20 cellular contexts compared by ENCODE assay signal in the genomic region with DNA sequence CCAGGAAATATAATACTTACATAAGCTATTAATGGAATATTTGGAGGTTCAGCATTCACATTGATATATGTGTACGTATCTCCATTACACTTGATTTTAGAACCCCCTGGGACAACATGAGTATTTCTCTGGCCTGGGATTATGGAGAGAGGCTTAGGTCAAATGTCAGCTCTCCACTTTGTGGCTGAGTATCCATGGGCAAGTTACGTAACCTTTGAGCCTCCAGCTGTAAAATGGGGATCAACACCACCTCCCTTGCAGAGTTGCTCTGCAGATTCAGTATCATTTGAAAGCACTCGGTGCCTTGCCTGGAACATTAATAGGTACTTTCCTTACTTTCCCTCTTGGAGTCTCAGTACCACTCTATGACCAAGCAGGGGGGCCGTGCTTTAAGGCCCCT. TPM values are rescaled to one million over a fixed set of nuclear protein-coding genes. Genes with fewer than 3 reads are reported as not detected.
"Had no signal": no experiment of that assay in that cellular context is flagged by ENCODE, and none has a peak within 500 bp of the region (broad histone marks: within the 10 kb centered on the region; RNA-seq: fewer than 3 reads in every experiment).

No MANE protein-coding gene starts in this region.

- H3K4me3 Mint-ChIP-seq: activated CD4-positive, alpha-beta T cell treated with anti-CD3 and anti-CD28 coated beads, Interleukin-2, amount 10 ng/mL, durations not matched to agents 7 days and 5 days; activated T-cell treated with anti-CD3 and anti-CD28 coated beads, Interleukin-2, amount 50 U/mL, for 72 hours; memory B cell; natural killer cell treated with Interleukin-12 subunit alpha and Interleukin-12 subunit beta and Interleukin-15 and Interleukin-18, amount 100 ng/mL, for 72 hours had no signal

- H3K4me3 ChIP-seq: cardiac muscle cell, dorsolateral prefrontal cortex, esophagus muscularis mucosa, left ventricle myocardium inferior, thoracic aorta, uterus had no signal

- H3K36me3 Mint-ChIP-seq: natural killer cell treated with Interleukin-12 subunit alpha and Interleukin-12 subunit beta and Interleukin-15 and Interleukin-18, amount 100 ng/mL, for 72 hours had no signal

- H3K9me3 Mint-ChIP-seq: activated CD4-positive, alpha-beta T cell treated with anti-CD3 and anti-CD28 coated beads, Interleukin-2, amount 10 ng/mL, durations not matched to agents 7 days and 5 days; activated naive CD4-positive, alpha-beta T cell treated with anti-CD3 and anti-CD28 coated beads, Interleukin-2, amount 50 U/mL, for 72 hours; activated T-cell treated with anti-CD3 and anti-CD28 coated beads, Interleukin-2, amount 50 U/mL, for 72 hours; memory B cell; natural killer cell treated with Interleukin-12 subunit alpha and Interleukin-12 subunit beta and Interleukin-15 and Interleukin-18, amount 100 ng/mL, for 72 hours had no signal

- H3K9me3 ChIP-seq: esophagus muscularis mucosa, left ventricle myocardium inferior, thoracic aorta, uterus had no signal

- H3K36me3 ChIP-seq: cardiac muscle cell, esophagus muscularis mucosa, left ventricle myocardium inferior, thoracic aorta, uterus had no signal

- DNase-seq: activated CD4-positive, alpha-beta T cell treated with anti-CD3 and anti-CD28 coated beads, Interleukin-2, amount 10 ng/mL, durations not matched to agents 7 days and 5 days; activated CD8-positive, alpha-beta memory T cell treated with anti-CD3 and anti-CD28 coated beads, Interleukin-2, amount 50 U/mL, for 48 hours; activated gamma-delta T cell; activated T-cell treated with anti-CD3 and anti-CD28 coated beads, Interleukin-2, amount 50 U/mL, for 72 hours; dorsolateral prefrontal cortex; hippocampal formation; left ventricle myocardium inferior; stimulated activated CD4-positive, alpha-beta T cell treated with anti-CD3 and anti-CD28 coated beads, Interleukin-1b, Interleukin-23, amount 100 ng/mL, for 48 hours; uterus had no signal

- H3K4me1 Mint-ChIP-seq: memory B cell had no signal

- H3K27ac Mint-ChIP-seq: activated CD4-positive, alpha-beta T cell treated with anti-CD3 and anti-CD28 coated beads, Interleukin-2, amount 10 ng/mL, durations not matched to agents 7 days and 5 days; activated naive CD4-positive, alpha-beta T cell treated with anti-CD3 and anti-CD28 coated beads, Interleukin-2, amount 50 U/mL, for 72 hours; activated T-cell treated with anti-CD3 and anti-CD28 coated beads, Interleukin-2, amount 50 U/mL, for 72 hours; memory B cell; natural killer cell treated with Interleukin-12 subunit alpha and Interleukin-12 subunit beta and Interleukin-15 and Interleukin-18, amount 100 ng/mL, for 72 hours had no signal

- ATAC-seq: activated naive CD4-positive, alpha-beta T cell treated with anti-CD3 and anti-CD28 coated beads, Interleukin-2, amount 50 U/mL, for 72 hours; activated T-cell treated with anti-CD3 and anti-CD28 coated beads, Interleukin-2, amount 50 U/mL, for 72 hours; natural killer cell treated with Interleukin-12 subunit alpha and Interleukin-12 subunit beta and Interleukin-15 and Interleukin-18, amount 100 ng/mL, for 72 hours; sciatic nerve had no signal

- H3K27ac ChIP-seq: esophagus muscularis mucosa, left ventricle myocardium inferior, thoracic aorta, uterus had no signal

- H3K27me3 ChIP-seq: cardiac muscle cell, dorsolateral prefrontal cortex, esophagus muscularis mucosa, uterus had no signal

RNA-seq across cellular contexts. Expression of a gene that starts 33.2 kb away (rescaled TPM):
- total RNA-seq: activated CD4-positive, alpha-beta T cell treated with anti-CD3 and anti-CD28 coated beads, Interleukin-2, amount 10 ng/mL, durations not matched to agents 7 days and 5 days; activated naive CD4-positive, alpha-beta T cell treated with anti-CD3 and anti-CD28 coated beads, Interleukin-2, amount 50 U/mL, for 72 hours; activated T-cell treated with anti-CD3 and anti-CD28 coated beads, Interleukin-2, amount 50 U/mL, for 72 hours; cardiac muscle cell; esophagus muscularis mucosa; kidney epithelial cell; natural killer cell treated with Interleukin-12 subunit alpha and Interleukin-12 subunit beta and Interleukin-15 and Interleukin-18, amount 100 ng/mL, for 72 hours; osteoblast; pulmonary artery endothelial cell; sciatic nerve; T-helper 2 cell treated with Interferon-gamma antibody and Interleukin-4, amounts not matched to agents 100 ng/mL and 5 ng/mL, for 36 hours; thoracic aorta; uterus had no signal
- polyA plus RNA-seq: cardiac muscle cell had no signal
